In genomic region chr19:3699071-3699740, GRCh38 we compare ENCODE assay signal across 8 cellular contexts. TPM values are rescaled to one million over a fixed set of nuclear protein-coding genes. Genes with fewer than 3 reads are reported as not detected.
DNase-seq lines count a peak whose midpoint lies in the region; ATAC-seq and TF ChIP-seq lines count a peak whose summit lies in the region.

No MANE protein-coding gene starts in this region.

- H3K4me3 ChIP-seq in AG09309 (ENCODE audit: control insufficient read depth, low read depth, low read length) (peak overlapping the region; percentile 83), SU-DHL-6 (ENCODE audit: insufficient read depth, low read length, poor library complexity, severe bottlenecking) (peak overlapping the region; percentile 63), mesodermal cell (ENCODE audit: extremely low read depth, insufficient read depth, low read length, poor library complexity, severe bottlenecking) (peak overlapping the region; percentile 64), testis (peak overlapping the region; percentile 81 to 94)
- peak overlapping the region; percentile 62 for H3K4me3 ChIP-seq in effector memory CD4-positive, alpha-beta T cell (ENCODE audit: insufficient read depth, low read depth, low read length, poor library complexity, severe bottlenecking)

- no peaks in the 10 kb centered on the region for H4K20me1 ChIP-seq in SU-DHL-6 (ENCODE audit: low read depth, low read length)

- no peaks in the 10 kb centered on the region for H3K9me2 ChIP-seq in SU-DHL-6 (replicated peaks; ENCODE audit: insufficient read depth, low read length)

- H3K27me3 ChIP-seq in SU-DHL-6 (ENCODE audit: low read length), result no peaks in the 10 kb centered on the region
- H3K27me3 ChIP-seq in effector memory CD4-positive, alpha-beta T cell (replicated peaks; ENCODE audit: control insufficient read depth, insufficient read depth, low read length, poor library complexity, severe bottlenecking), result no peaks in the 10 kb centered on the region
- no peaks in the 10 kb centered on the region for H3K27me3 ChIP-seq in testis

- peaks cover 13% of the 10 kb centered on the region for H3K4me1 ChIP-seq in effector memory CD4-positive, alpha-beta T cell (ENCODE audit: control insufficient read depth, insufficient read depth, low read length, poor library complexity, severe bottlenecking)
- no peaks in the 10 kb centered on the region for H3K4me1 ChIP-seq in mesodermal cell (ENCODE audit: control insufficient read depth, insufficient read depth, low read length, poor library complexity, severe bottlenecking)
- H3K4me1 ChIP-seq in testis, result peaks cover 13% of the 10 kb centered on the region

- DNase-seq in AG09309 (ENCODE audit: low read depth) (no peak), testis (peak; percentile 58), NCI-H510A (lab: John Stamatoyannopoulos, UW) (no peak), cortex of kidney (lab: John Stamatoyannopoulos, UW) (no peak)
- no peak for DNase-seq in effector memory CD4-positive, alpha-beta T cell

- H3K4me2 ChIP-seq in SU-DHL-6 (ENCODE audit: low read depth, low read length, poor library complexity, severe bottlenecking), result peak overlapping the region; percentile 88

- WGBS in mesodermal cell (ENCODE audit: insufficient coverage in 2 of 2), 2 experiments, result 19 to 29% methylated on average over 14 to 17 of the region's 31 CpGs
- 3 to 8% methylated on average over 15 to 31 of the region's 31 CpGs for WGBS in testis, 2 donors

- TF ChIP-seq POLR2A in testis (IDR thresholded peaks at IDR 0.05), result no peak

- peak; percentile 5 for ATAC-seq in GM21737 (IDR thresholded peaks at IDR 0.05; ENCODE audit: unreplicated experiment)

- TF ChIP-seq CTCF in AG09309 (IDR thresholded peaks at IDR 0.05; ENCODE audit: control insufficient read depth, insufficient read depth, low read depth, low read length, missing control alignments) (no peak), SU-DHL-6 (IDR thresholded peaks at IDR 0.05; ENCODE audit: insufficient read depth, low read length, poor library complexity, severe bottlenecking) (no peak), testis (IDR thresholded peaks at IDR 0.05) (no peak)

- H3K9ac ChIP-seq in SU-DHL-6 (ENCODE audit: low read length), result peak overlapping the region; percentile 66

- no peaks in the 10 kb centered on the region for H3K9me3 ChIP-seq in SU-DHL-6 (ENCODE audit: insufficient read depth, low read length)
- H3K9me3 ChIP-seq in effector memory CD4-positive, alpha-beta T cell (ENCODE audit: control insufficient read depth, low read length), result no peaks in the 10 kb centered on the region
- no peaks in the 10 kb centered on the region for H3K9me3 ChIP-seq in mesodermal cell (ENCODE audit: control insufficient read depth, low read length)
- no peaks in the 10 kb centered on the region for H3K9me3 ChIP-seq in testis

- H3F3A ChIP-seq in SU-DHL-6 (ENCODE audit: insufficient read depth), result no peaks in the 10 kb centered on the region

- H2AFZ ChIP-seq in SU-DHL-6 (ENCODE audit: low read depth, low read length, severe bottlenecking), result no peak overlapping the region

- intact Hi-C loops in testis (cut with DNase I; ENCODE audit: low total_unique reads), result no loop called here

- no peak overlapping the region for H3K27ac ChIP-seq in SU-DHL-6 (ENCODE audit: low read depth, low read length)
- peak overlapping the region; percentile 32 for H3K27ac ChIP-seq in effector memory CD4-positive, alpha-beta T cell (ENCODE audit: insufficient read depth, low read length, poor library complexity, severe bottlenecking)
- no peak overlapping the region for H3K27ac ChIP-seq in mesodermal cell (ENCODE audit: low read depth, low read length, severe bottlenecking)
- peak overlapping the region; percentile 74 to 89 for H3K27ac ChIP-seq in testis

- no peaks in the 10 kb centered on the region for H3K79me2 ChIP-seq in SU-DHL-6 (ENCODE audit: insufficient read depth, low read length)

- no peaks in the 10 kb centered on the region for H3K36me3 ChIP-seq in SU-DHL-6 (ENCODE audit: low read length)
- peaks cover 5% of the 10 kb centered on the region for H3K36me3 ChIP-seq in effector memory CD4-positive, alpha-beta T cell (ENCODE audit: control insufficient read depth, insufficient read depth, low read length)
- H3K36me3 ChIP-seq in mesodermal cell (ENCODE audit: control insufficient read depth, insufficient read depth, low read length), result peaks cover 9% of the 10 kb centered on the region
- H3K36me3 ChIP-seq in testis (ENCODE audit: low read depth, missing control alignments), result no peaks in the 10 kb centered on the region

RNA-seq across cellular contexts. Expression of gene PIP5K1C, which starts 1.1 kb away (rescaled TPM):
- 24.4 TPM for polyA plus RNA-seq in mesodermal cell (2013, experiment 1 of 2)
- polyA plus RNA-seq in mesodermal cell (2013, experiment 2 of 2), result 21.6 TPM
- total RNA-seq in testis, result 10 to 100 TPM; 80.2 to 87.0 TPM
- polyA plus RNA-seq in testis (ENCODE audit: insufficient read depth, low read depth, low replicate concordance), result 99.1 TPM

RNA-seq across cellular contexts. Expression of gene TJP3, which starts 9.0 kb away (rescaled TPM):
- 1.3 TPM for polyA plus RNA-seq in mesodermal cell (2013, experiment 1 of 2)
- 0.96 TPM for polyA plus RNA-seq in mesodermal cell (2013, experiment 2 of 2)
- total RNA-seq in testis, result 10 to 100 TPM; 37.2 to 81.1 TPM
- 125 TPM for polyA plus RNA-seq in testis (ENCODE audit: insufficient read depth, low read depth, low replicate concordance)

Comparison
In these comparisons a context has a peak if more than half of its experiments do, and no peak if none do; other contexts are left out.
1. H3K27ac ChIP-seq: peak in effector memory CD4-positive, alpha-beta T cell (single experiment) and testis (2 of 2); none in SU-DHL-6 (single experiment) and mesodermal cell (single experiment).
2. Peak in every context shown above with its lines, with median percentiles within 50 percentile points of each other: H3K4me3 ChIP-seq.